1 cellular context compared by ENCODE assay signal in genomic region chr17:77429985-77430752, GRCh38.
TF ChIP-seq lines count a peak whose summit lies in the region.

No MANE protein-coding gene starts in this region.

TF ChIP-seq in HepG2, 621 proteins besides CTCF, POLR2A, EP300 and RAD21 (continued from another document and continues in another):
- TF ChIP-seq ZBTB44 (CRISPR knock-in tag; IDR thresholded peaks at IDR 0.05) = 0 out of 2 replicates have a peak, but pooled peaks have one; percentile 46
- TF ChIP-seq ARNT (IDR thresholded peaks at IDR 0.05) = no peak
- TF ChIP-seq ZBTB14 (CRISPR knock-in tag; IDR thresholded peaks at IDR 0.05) = no peak
- no peak for TF ChIP-seq HCFC1 (IDR thresholded peaks at IDR 0.05; ENCODE audit: low read depth, low read length)
- TF ChIP-seq KLF11 (CRISPR knock-in tag; IDR thresholded peaks at IDR 0.05) = no peak
- no peak for TF ChIP-seq ZNF431 (CRISPR knock-in tag; IDR thresholded peaks at IDR 0.05; ENCODE audit: borderline replicate concordance, low read depth)
- peak; percentile 76 for TF ChIP-seq PAXIP1 (CRISPR knock-in tag; conservative IDR thresholded peaks at IDR 0.05)
- TF ChIP-seq RFXANK (CRISPR knock-in tag; IDR thresholded peaks at IDR 0.05) = 0 out of 2 replicates have a peak, but pooled peaks have one; percentile 72
- 0 out of 2 replicates have a peak, but pooled peaks have one; percentile 33 for TF ChIP-seq SP140L (CRISPR knock-in tag; IDR thresholded peaks at IDR 0.05; ENCODE audit: borderline replicate concordance)
- 0 out of 2 replicates have a peak, but pooled peaks have one; percentile 82 for TF ChIP-seq ZNF329 (CRISPR knock-in tag; IDR thresholded peaks at IDR 0.05; ENCODE audit: low read depth)
- TF ChIP-seq ZNF670 (CRISPR knock-in tag; IDR thresholded peaks at IDR 0.05; ENCODE audit: borderline replicate concordance) = peak; percentile 54; the same call in 1 of the 2 replicates
- peak; percentile 59; the same call in 1 of the 2 replicates for TF ChIP-seq ZFX (CRISPR knock-in tag; IDR thresholded peaks at IDR 0.05; ENCODE audit: low read depth)
- TF ChIP-seq SKI (IDR thresholded peaks at IDR 0.05; ENCODE audit: partially characterized antibody) = peak; percentile 51
- peak; percentile 72; the same call in 1 of the 2 replicates for TF ChIP-seq BORCS8-MEF2B (CRISPR knock-in tag; IDR thresholded peaks at IDR 0.05)
- 0 out of 2 replicates have a peak, but pooled peaks have one; percentile 38 for TF ChIP-seq HBP1 (CRISPR knock-in tag; IDR thresholded peaks at IDR 0.05; ENCODE audit: low read depth)
- no peak for TF ChIP-seq FOXP1 (IDR thresholded peaks at IDR 0.05)
- TF ChIP-seq FOXP1 (CRISPR knock-in tag; IDR thresholded peaks at IDR 0.05) = no peak
- TF ChIP-seq IRF9 (CRISPR knock-in tag; IDR thresholded peaks at IDR 0.05; ENCODE audit: borderline replicate concordance) = 0 out of 2 replicates have a peak, but pooled peaks have one; percentile 55
- no peak for TF ChIP-seq GLI4 (CRISPR knock-in tag; IDR thresholded peaks at IDR 0.05; ENCODE audit: borderline replicate concordance)
- peak; percentile 59; the same call in 1 of the 2 replicates for TF ChIP-seq ATF7 (IDR thresholded peaks at IDR 0.05)
- peak; percentile 69 for TF ChIP-seq ATF7 (CRISPR knock-in tag; IDR thresholded peaks at IDR 0.05)
- peak; percentile 54; the same call in 1 of the 2 replicates for TF ChIP-seq PRDM10 (CRISPR knock-in tag; IDR thresholded peaks at IDR 0.05; ENCODE audit: low read depth)
- TF ChIP-seq ZNF740 (CRISPR knock-in tag; IDR thresholded peaks at IDR 0.05) = peak; percentile 75; the same call in 1 of the 2 replicates
- no peak for TF ChIP-seq DNMT1 (CRISPR knock-in tag; IDR thresholded peaks at IDR 0.05)
- peak; percentile 84 for TF ChIP-seq MAZ (IDR thresholded peaks at IDR 0.05; ENCODE audit: borderline replicate concordance, low read depth, low read length)
- TF ChIP-seq MAZ (CRISPR knock-in tag; IDR thresholded peaks at IDR 0.05; ENCODE audit: low read depth) = 0 out of 2 replicates have a peak, but pooled peaks have one; percentile 51
- no peak for TF ChIP-seq HNF4G (IDR thresholded peaks at IDR 0.05; ENCODE audit: borderline replicate concordance, low read depth, low read length)
- peak; percentile 41; the same call in 1 of the 2 replicates for TF ChIP-seq HNF4G (CRISPR knock-in tag; IDR thresholded peaks at IDR 0.05; ENCODE audit: borderline replicate concordance, low read depth)
- 0 out of 2 replicates have a peak, but pooled peaks have one; percentile 3 for TF ChIP-seq ZNF143 (CRISPR knock-in tag; IDR thresholded peaks at IDR 0.05)
- peak; percentile 73 for TF ChIP-seq SMAD3 (CRISPR knock-in tag; IDR thresholded peaks at IDR 0.05)
- peak; percentile 53; the same call in 1 of the 2 replicates for TF ChIP-seq TFAP4 (IDR thresholded peaks at IDR 0.05; ENCODE audit: borderline replicate concordance, low read depth)
- peak; percentile 83 for TF ChIP-seq ZBTB21 (CRISPR knock-in tag; IDR thresholded peaks at IDR 0.05)
- peak; percentile 47; the same call in 1 of the 2 replicates for TF ChIP-seq PPARG (CRISPR knock-in tag; conservative IDR thresholded peaks at IDR 0.05)
- peak; percentile 73; the same call in 1 of the 2 replicates for TF ChIP-seq HOXA3 (CRISPR knock-in tag; IDR thresholded peaks at IDR 0.05)
- peak; percentile 86 for TF ChIP-seq GATAD2A (CRISPR knock-in tag; IDR thresholded peaks at IDR 0.05)
- no peak; the same call in 1 of the 2 replicates for TF ChIP-seq ZFP62 (CRISPR knock-in tag; IDR thresholded peaks at IDR 0.05)
- TF ChIP-seq HNF1B (CRISPR knock-in tag; IDR thresholded peaks at IDR 0.05) = peak; percentile 82
- no peak for TF ChIP-seq ZNF704 (CRISPR knock-in tag; IDR thresholded peaks at IDR 0.05; ENCODE audit: borderline replicate concordance)
- peak; percentile 78 for TF ChIP-seq ZFP1 (CRISPR knock-in tag; IDR thresholded peaks at IDR 0.05)
- TF ChIP-seq BCL3 (CRISPR knock-in tag; IDR thresholded peaks at IDR 0.05) = no peak; the same call in 1 of the 2 replicates
- TF ChIP-seq SOX6 (IDR thresholded peaks at IDR 0.05) = no peak
- TF ChIP-seq SOX6 (CRISPR knock-in tag; IDR thresholded peaks at IDR 0.05) = peak; percentile 68
- TF ChIP-seq ZBTB7A (CRISPR knock-in tag; IDR thresholded peaks at IDR 0.05) = peak; percentile 71; the same call in 1 of the 2 replicates
- TF ChIP-seq ZMYM3 (CRISPR knock-in tag; IDR thresholded peaks at IDR 0.05) = no peak; the same call in none of the 2 replicates
- no peak for TF ChIP-seq ZNF879 (CRISPR knock-in tag; IDR thresholded peaks at IDR 0.05)
